Comparison of ENCODE assay signal across 12 cellular contexts in the genomic region with DNA sequence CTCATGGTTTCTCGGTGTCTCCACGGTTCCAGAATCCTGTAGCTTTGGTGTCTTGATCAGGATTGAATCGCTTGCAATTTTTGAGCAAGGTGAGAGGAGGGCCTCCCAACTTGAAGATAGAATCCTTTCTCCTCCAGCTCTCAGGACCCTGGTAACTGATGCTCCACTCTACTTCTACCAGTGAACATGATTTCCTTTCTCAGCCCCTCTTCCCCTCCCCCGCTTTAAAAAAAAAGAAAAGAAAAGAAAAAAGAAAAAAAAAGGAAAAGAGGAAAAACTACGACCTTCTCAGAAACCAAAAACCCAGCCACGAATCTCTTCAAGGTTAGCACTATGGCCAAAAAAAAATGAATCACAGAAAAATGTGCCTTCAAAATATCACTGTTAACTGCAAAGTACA. TPM values are rescaled to one million over a fixed set of nuclear protein-coding genes. Genes with fewer than 3 reads are reported as not detected.
DNase-seq lines count a peak whose midpoint lies in the region; ATAC-seq and TF ChIP-seq lines count a peak whose summit lies in the region.
"Had no signal": no experiment of that assay in that cellular context is flagged by ENCODE, and none has a peak within 500 bp of the region (broad histone marks: within the 10 kb centered on the region; RNA-seq: fewer than 3 reads in every experiment).

No MANE protein-coding gene starts in this region.

- H2BK120ac ChIP-seq in trophoblast cell (ENCODE audit: insufficient read depth, low read length, poor library complexity) = no peak overlapping the region

- no peak for DNase-seq in CD4-positive, alpha-beta T cell
- DNase-seq in PC-9 = no peak
- DNase-seq in fibroblast of pulmonary artery (ENCODE audit: low read depth) = no peak
- DNase-seq in trophoblast cell = no peak
- DNase-seq in activated CD8-positive, alpha-beta memory T cell treated with anti-CD3 and anti-CD28 coated beads, Interleukin-2, amount 50 U/mL, for 4 hours = no peak
- DNase-seq in activated CD4-positive, alpha-beta T cell treated with anti-CD3 and anti-CD28 coated beads for 48 hours = no peak
- no peak for DNase-seq in mucosa of gallbladder (ENCODE audit: low spot score)
- DNase-seq: GDM1, hypothalamus, KG1 had no signal

- H3K79me1 ChIP-seq in trophoblast cell (ENCODE audit: low read length) = peaks cover 10% of the 10 kb centered on the region

- peak overlapping the region; percentile 70 for H3K4me3 ChIP-seq in PC-9
- peak overlapping the region; percentile 87 for H3K4me3 ChIP-seq in fibroblast of pulmonary artery (replicated peaks; ENCODE audit: low read depth, low read length)
- H3K4me3 ChIP-seq in trophoblast cell (ENCODE audit: low read depth, low read length) = no peak overlapping the region

- H4K12ac ChIP-seq in trophoblast cell (ENCODE audit: low read depth, low read length) = no peak overlapping the region

- H3K9me2 ChIP-seq in PC-9 (ENCODE audit: insufficient read depth) = no peaks in the 10 kb centered on the region

- POLR2A ChIA-PET in CD4-positive, alpha-beta T cell (lab: Charles Lee) = no interaction called here
- POLR2A ChIA-PET in PC-9 (lab: Charles Lee; ENCODE audit: unreplicated experiment) = no interaction called here

- H3K14ac ChIP-seq in trophoblast cell (ENCODE audit: low read length) = no peak overlapping the region

- H2BK12ac ChIP-seq in trophoblast cell (ENCODE audit: low read length) = no peak overlapping the region

- H3K27ac Mint-ChIP-seq in CD4-positive, alpha-beta T cell = no peak overlapping the region

- no peak overlapping the region for H2AFZ ChIP-seq in PC-9
- H2AFZ ChIP-seq in trophoblast cell (ENCODE audit: insufficient read depth, low read length, poor library complexity) = no peak overlapping the region

- no peak overlapping the region for H2AK5ac ChIP-seq in trophoblast cell (ENCODE audit: low read length)

- peaks cover 4% of the 10 kb centered on the region for H3K36me3 Mint-ChIP-seq in CD4-positive, alpha-beta T cell (ENCODE audit: low read depth)

- CTCF ChIA-PET in CD4-positive, alpha-beta T cell (lab: Charles Lee) = no interaction called here
- CTCF ChIA-PET in PC-9 (lab: Charles Lee) = no interaction called here

- H3F3A ChIP-seq in PC-9 (ENCODE audit: insufficient read depth, low read depth) = peaks cover 9% of the 10 kb centered on the region; the same call in 1 of the 2 replicates

- H4K91ac ChIP-seq in trophoblast cell (ENCODE audit: low read depth, low read length) = no peak overlapping the region

- no CpG with 5 or more reads among the region's 6 CpGs for WGBS in trophoblast cell (ENCODE audit: extremely low coverage, insufficient coverage, insufficient read length)

- peak overlapping the region; percentile 53 for H3K4me3 Mint-ChIP-seq in CD4-positive, alpha-beta T cell

- H3K27ac ChIP-seq in CD4-positive, alpha-beta T cell (ENCODE audit: low read depth, low read length) = no peak overlapping the region
- H3K27ac ChIP-seq in PC-9 (no peak overlapping the region), trophoblast cell (ENCODE audit: low read depth, low read length) (no peak overlapping the region)

- no peaks in the 10 kb centered on the region for H3K9me3 Mint-ChIP-seq in CD4-positive, alpha-beta T cell

- peaks cover 88% of the 10 kb centered on the region for H3K27me3 Mint-ChIP-seq in CD4-positive, alpha-beta T cell

- no peaks in the 10 kb centered on the region for H4K20me1 ChIP-seq in PC-9 (ENCODE audit: insufficient read depth)

- H3K23ac ChIP-seq in trophoblast cell (ENCODE audit: low read length) = no peak overlapping the region

- no peak overlapping the region for H2BK5ac ChIP-seq in trophoblast cell (ENCODE audit: low read depth, low read length, poor library complexity)

- no peak for ATAC-seq in CD4-positive, alpha-beta T cell (ENCODE audit: poor library complexity)
- no peak for ATAC-seq in HG03280 (IDR thresholded peaks at IDR 0.05; ENCODE audit: unreplicated experiment)

- H3K4me1 Mint-ChIP-seq in CD4-positive, alpha-beta T cell (ENCODE audit: low read depth) = peaks cover 16% of the 10 kb centered on the region

- H3K79me2 ChIP-seq in PC-9 (ENCODE audit: low read depth) (peaks cover 57% of the 10 kb centered on the region), trophoblast cell (ENCODE audit: control insufficient read depth, insufficient read depth, low read length, poor library complexity) (peaks cover 12% of the 10 kb centered on the region)

- peaks cover 82% of the 10 kb centered on the region for H3K27me3 ChIP-seq in CD4-positive, alpha-beta T cell (ENCODE audit: control insufficient read depth, insufficient read depth, low read length)
- H3K27me3 ChIP-seq in PC-9 (ENCODE audit: insufficient read depth, low read depth) = no peaks in the 10 kb centered on the region
- no peaks in the 10 kb centered on the region for H3K27me3 ChIP-seq in trophoblast cell (ENCODE audit: insufficient read depth, low read length)

- intact Hi-C loops in CD4-positive, alpha-beta T cell (cut with DNase I, micrococcal nuclease) = no loop called here
- intact Hi-C loops in PC-9 (cut with micrococcal nuclease; ENCODE audit: unreplicated experiment) = loop anchor here (2.0 to 10.0 kb wide), 2 partner anchors 44 to 80 kb away; no protein-coding TSS in a partner anchor

- no peak for TF ChIP-seq CTCF in CD4-positive, alpha-beta T cell (IDR thresholded peaks at IDR 0.05)
- no peak for TF ChIP-seq CTCF in PC-9 (conservative IDR thresholded peaks at IDR 0.05)
- TF ChIP-seq CTCF in fibroblast of pulmonary artery (IDR thresholded peaks at IDR 0.05; ENCODE audit: low read length, missing control alignments) = no peak

- BruUV-seq in PC-9 (replicated peaks; lab: Mats Ljungman, UMichigan) = TSS peak; percentile 58

- H3K9ac ChIP-seq in trophoblast cell (ENCODE audit: low read length) = no peak overlapping the region

- H4K8ac ChIP-seq in trophoblast cell (ENCODE audit: low read depth, low read length) = no peak overlapping the region

- H3K4me2 ChIP-seq in PC-9 (peak overlapping the region; percentile 95), trophoblast cell (ENCODE audit: low read length) (peak overlapping the region; percentile 36)

- peaks cover 37% of the 10 kb centered on the region for H3K4me1 ChIP-seq in PC-9 (replicated peaks; ENCODE audit: insufficient read depth)
- H3K4me1 ChIP-seq in trophoblast cell (ENCODE audit: control insufficient read depth in 1 of 2, insufficient read depth in 2 of 2, low read length in 2 of 2) = peaks cover 11 to 14% of the 10 kb centered on the region in 2 experiments

- H3K36me3 ChIP-seq in PC-9 (ENCODE audit: low read depth) (peaks cover 6% of the 10 kb centered on the region; the same call in 1 of the 2 replicates), trophoblast cell (ENCODE audit: control insufficient read depth in 1 of 2, insufficient read depth in 2 of 2, low read length in 2 of 2) (no peaks in the 10 kb centered on the region)

- H3K4ac ChIP-seq in trophoblast cell (ENCODE audit: low read depth, low read length) = peak overlapping the region; percentile 27

- no peak overlapping the region for H3K18ac ChIP-seq in trophoblast cell (ENCODE audit: low read length)

- no peaks in the 10 kb centered on the region for H3K9me3 ChIP-seq in CD4-positive, alpha-beta T cell (ENCODE audit: control insufficient read depth, low read length)
- no peaks in the 10 kb centered on the region for H3K9me3 ChIP-seq in PC-9 (ENCODE audit: insufficient read depth, low read depth)
- H3K9me3 ChIP-seq in trophoblast cell (ENCODE audit: insufficient read depth, low read depth, low read length) = no peaks in the 10 kb centered on the region

RNA-seq across cellular contexts. Expression of a gene that starts 1.2 kb away (rescaled TPM):
- total RNA-seq in CD4-positive, alpha-beta T cell = 10 to 100 TPM; 13.7 to 13.9 TPM
- total RNA-seq in PC-9 (2021) = 25.2 and 31.5 TPM in 2 replicates
- polyA plus RNA-seq in trophoblast cell (2013) = 8.7 and 8.8 TPM in 2 replicates
- total RNA-seq in mucosa of gallbladder = 40.5 TPM

RNA-seq across cellular contexts. Expression of a gene that starts 55.3 kb away (rescaled TPM):
- not detected for total RNA-seq in CD4-positive, alpha-beta T cell
- total RNA-seq in PC-9 (2021) = not detected in 2 replicates
- polyA plus RNA-seq in trophoblast cell (2013) = not detected in 2 replicates
- not detected for total RNA-seq in mucosa of gallbladder
- total RNA-seq: SK-MEL-5 had no signal
